8 cellular contexts compared by ENCODE assay signal in genomic region chr4:76199664-76200211, GRCh38. TPM values are rescaled to one million over a fixed set of nuclear protein-coding genes. Genes with fewer than 3 reads are reported as not detected.
DNase-seq lines count a peak whose midpoint lies in the region; ATAC-seq, FAIRE-seq and TF ChIP-seq lines count a peak whose summit lies in the region.

No MANE protein-coding gene starts in this region.

- H3K4me1 Mint-ChIP-seq in Calu3 (ENCODE audit: low read depth, unreplicated experiment): peaks cover 28% of the 10 kb centered on the region

- peaks cover 6% of the 10 kb centered on the region for H3K36me3 Mint-ChIP-seq in Calu3 (ENCODE audit: insufficient read depth, unreplicated experiment)

- no peaks in the 10 kb centered on the region for H3K27me3 ChIP-seq in left ventricle myocardium inferior (ENCODE audit: low read depth)
- H3K27me3 ChIP-seq in small intestine (ENCODE audit: control insufficient read depth in 2 of 2, insufficient read depth in 2 of 2, low read length in 2 of 2): no peaks in the 10 kb centered on the region

- peak; percentile 91 for ATAC-seq in HG03196 (IDR thresholded peaks at IDR 0.05; ENCODE audit: unreplicated experiment)

- H3K36me3 ChIP-seq in left ventricle myocardium inferior (peaks cover 7% of the 10 kb centered on the region), small intestine (ENCODE audit: control insufficient read depth in 2 of 2, insufficient read depth in 2 of 2, low read length in 2 of 2) (peaks cover 0 to 4% of the 10 kb centered on the region in 2 donors)

- H3K4me3 Mint-ChIP-seq in Calu3 (ENCODE audit: low read depth, unreplicated experiment): no peak overlapping the region

- no peak overlapping the region for H3K27ac Mint-ChIP-seq in Calu3 (ENCODE audit: unreplicated experiment)

- FAIRE-seq in GM19239 (lab: Jason Lieb, UNC): peak; percentile 93
- FAIRE-seq in small intestine (lab: Jason Lieb, UNC): no peak

- TF ChIP-seq CTCF in WI38 (IDR thresholded peaks at IDR 0.05; ENCODE audit: low read depth, low read length): no peak
- TF ChIP-seq CTCF in left ventricle myocardium inferior (IDR thresholded peaks at IDR 0.05; ENCODE audit: borderline replicate concordance): no peak
- TF ChIP-seq CTCF in Calu3 (IDR thresholded peaks at IDR 0.05; ENCODE audit: unreplicated experiment): no peak

- no peaks in the 10 kb centered on the region for H3K9me3 Mint-ChIP-seq in Calu3 (ENCODE audit: low read depth, unreplicated experiment)

- H3K9me3 ChIP-seq in left ventricle myocardium inferior (replicated peaks): no peaks in the 10 kb centered on the region
- no peaks in the 10 kb centered on the region for H3K9me3 ChIP-seq in small intestine (ENCODE audit: control insufficient read depth, low read depth)

- peak overlapping the region; percentile 74 for H3K27ac ChIP-seq in left ventricle myocardium inferior (replicated peaks)
- H3K27ac ChIP-seq in small intestine (ENCODE audit: low read depth in 1 of 2, low read length in 1 of 2): peak overlapping the region; percentile 73 to 85

- no TSS peak for BruUV-seq in Calu3 (replicated peaks; lab: Mats Ljungman, UMichigan)

- peak overlapping the region; percentile 17 for H3K4me3 ChIP-seq in WI38 (ENCODE audit: low read depth, low read length)
- peak overlapping the region; percentile 16 for H3K4me3 ChIP-seq in left ventricle myocardium inferior
- H3K4me3 ChIP-seq in small intestine (ENCODE audit: low read depth in 1 of 2, low read length in 2 of 2): no peak overlapping the region

- WGBS in small intestine, 3 donors: 30 to 36% (median 30%) methylated on average over 13 of the region's 13 CpGs

- no peaks in the 10 kb centered on the region for H3K27me3 Mint-ChIP-seq in Calu3 (ENCODE audit: unreplicated experiment)

- peaks cover 91% of the 10 kb centered on the region for H3K4me1 ChIP-seq in left ventricle myocardium inferior
- H3K4me1 ChIP-seq in small intestine (ENCODE audit: control insufficient read depth in 2 of 2, insufficient read depth in 1 of 2, low read depth in 1 of 2, low read length in 1 of 2): peaks cover 17 to 41% of the 10 kb centered on the region in 2 donors

- intact Hi-C loops in left ventricle myocardium inferior (cut with micrococcal nuclease): no loop called here
- intact Hi-C loops in Calu3 (cut with micrococcal nuclease; ENCODE audit: unreplicated experiment): no loop called here

- CTCF ChIA-PET in Calu3 (lab: Charles Lee): interaction anchor here (1.0 kb wide), 1 partner anchor 13 kb away, joined by 3 read pairs; no protein-coding TSS in a partner anchor

- DNase-seq in COLO829 (ENCODE audit: low spot score): peak; percentile 76
- no peak for DNase-seq in GM19239 (ENCODE audit: insufficient read length, low spot score)
- DNase-seq in left ventricle myocardium inferior: peak; percentile 29
- DNase-seq in small intestine: peak; percentile 85
- DNase-seq in Calu3: no peak
- DNase-seq in cerebellar cortex (ENCODE audit: low spot score): no peak

RNA-seq across cellular contexts. Expression of gene SCARB2, which starts 13.9 kb away (rescaled TPM):
- 87.4 TPM for total RNA-seq in left ventricle myocardium inferior
- polyA plus RNA-seq in small intestine: 10 to 100 TPM; 27.7 to 61.0 (median 34.9) TPM
- total RNA-seq in Calu3 (2022): 87.3 and 109 TPM in 2 replicates

RNA-seq across cellular contexts. Expression of gene NUP54, which starts 51.5 kb away (rescaled TPM):
- total RNA-seq in left ventricle myocardium inferior: 18.0 TPM
- polyA plus RNA-seq in small intestine: 10 to 100 TPM; 13.5 to 26.0 (median 19.7) TPM
- 33.9 and 40.8 TPM in 2 replicates for total RNA-seq in Calu3 (2022)

RNA-seq across cellular contexts. Expression of gene FAM47E, which starts 51.8 kb away (rescaled TPM):
- 3.0 TPM for total RNA-seq in left ventricle myocardium inferior
- 1 to 10 TPM; 1.8 to 7.6 (median 3.0) TPM for polyA plus RNA-seq in small intestine
- total RNA-seq in Calu3 (2022): 0.57 and 1.1 TPM in 2 replicates

Comparison
In these comparisons a context has a peak if more than half of its experiments do, and no peak if none do; other contexts are left out.
1. DNase-seq: peak in COLO829 (single experiment), left ventricle myocardium inferior (single experiment) and small intestine (single experiment); none in GM19239 (single experiment), Calu3 (single experiment) and cerebellar cortex (single experiment).
2. H3K4me3 ChIP-seq: peak in WI38 (single experiment) and left ventricle myocardium inferior (single experiment); none in small intestine (0 of 2).